In genomic region chr7:22802426-22802825, GRCh38 we compare ENCODE assay signal across 16 cellular contexts.
"Had no signal": no experiment of that assay in that cellular context is flagged by ENCODE, and none has a peak within 500 bp of the region (broad histone marks: within the 10 kb centered on the region; RNA-seq: fewer than 3 reads in every experiment).

No MANE protein-coding gene starts in this region.

- H3K4me3 Mint-ChIP-seq: activated naive CD8-positive, alpha-beta T cell; activated T-cell treated with anti-CD3 and anti-CD28 coated beads, Interleukin-2, amount 50 U/mL, for 24 hours; nephron; type B pancreatic cell had no signal

- H3K9me3 Mint-ChIP-seq: activated T-cell treated with anti-CD3 and anti-CD28 coated beads, Interleukin-2, amount 50 U/mL, for 24 hours; type B pancreatic cell had no signal

- H3K27me3 ChIP-seq: breast epithelium, dorsolateral prefrontal cortex, esophagus muscularis mucosa, left lung, sigmoid colon had no signal

- H3K4me1 ChIP-seq: breast epithelium, esophagus muscularis mucosa, left lung, psoas muscle, sigmoid colon had no signal

- H3K36me3 Mint-ChIP-seq: type B pancreatic cell had no signal

- H3K9me3 ChIP-seq: breast epithelium, esophagus muscularis mucosa, left lung, psoas muscle, sigmoid colon had no signal

- H3K27ac Mint-ChIP-seq: activated naive CD8-positive, alpha-beta T cell; activated T-cell treated with anti-CD3 and anti-CD28 coated beads, Interleukin-2, amount 50 U/mL, for 24 hours; nephron; type B pancreatic cell had no signal

- H3K27me3 Mint-ChIP-seq: type B pancreatic cell had no signal

- ATAC-seq: activated CD4-positive, CD25-positive, alpha-beta regulatory T cell treated with anti-CD3 and anti-CD28 coated beads, Interleukin-2, amount 50 U/mL, for 24 hours; left lung; psoas muscle had no signal

- DNase-seq: activated CD4-positive, alpha-beta T cell treated with anti-CD3 and anti-CD28 coated beads, Interleukin-2, amount 50 U/mL, for 4 hours; activated effector memory CD4-positive, alpha-beta T cell treated with Interleukin-2 at 50 U/mL for 16 hours; activated T-cell treated with anti-CD3 and anti-CD28 coated beads, Interleukin-2, amount 50 U/mL, for 24 hours; amygdala; dorsolateral prefrontal cortex; left lung; psoas muscle; sigmoid colon; stimulated activated naive CD4-positive, alpha-beta T cell; substantia nigra had no signal

- H3K27ac ChIP-seq: breast epithelium, dorsolateral prefrontal cortex, esophagus muscularis mucosa, left lung, psoas muscle, sigmoid colon had no signal

- H3K4me1 Mint-ChIP-seq: nephron had no signal
